7 cellular contexts compared by ENCODE assay signal in genomic region chrX:39846460-39846859, GRCh38.
"Had no signal": no experiment of that assay in that cellular context is flagged by ENCODE, and none has a peak within 500 bp of the region (broad histone marks: within the 10 kb centered on the region; RNA-seq: fewer than 3 reads in every experiment).

No MANE protein-coding gene starts in this region.

- H3K27ac ChIP-seq: HL-60, KMS-11 had no signal

- DNase-seq: IMR-90, KBM-7, KG1 had no signal

- H3K9ac ChIP-seq: KMS-11 had no signal

- H3K4me2 ChIP-seq: KMS-11 had no signal

- FAIRE-seq: HepG2, HTR-8/SVneo had no signal

- ATAC-seq: HepG2 had no signal
